Comparison of ENCODE assay signal across 8 cellular contexts in the genomic region with DNA sequence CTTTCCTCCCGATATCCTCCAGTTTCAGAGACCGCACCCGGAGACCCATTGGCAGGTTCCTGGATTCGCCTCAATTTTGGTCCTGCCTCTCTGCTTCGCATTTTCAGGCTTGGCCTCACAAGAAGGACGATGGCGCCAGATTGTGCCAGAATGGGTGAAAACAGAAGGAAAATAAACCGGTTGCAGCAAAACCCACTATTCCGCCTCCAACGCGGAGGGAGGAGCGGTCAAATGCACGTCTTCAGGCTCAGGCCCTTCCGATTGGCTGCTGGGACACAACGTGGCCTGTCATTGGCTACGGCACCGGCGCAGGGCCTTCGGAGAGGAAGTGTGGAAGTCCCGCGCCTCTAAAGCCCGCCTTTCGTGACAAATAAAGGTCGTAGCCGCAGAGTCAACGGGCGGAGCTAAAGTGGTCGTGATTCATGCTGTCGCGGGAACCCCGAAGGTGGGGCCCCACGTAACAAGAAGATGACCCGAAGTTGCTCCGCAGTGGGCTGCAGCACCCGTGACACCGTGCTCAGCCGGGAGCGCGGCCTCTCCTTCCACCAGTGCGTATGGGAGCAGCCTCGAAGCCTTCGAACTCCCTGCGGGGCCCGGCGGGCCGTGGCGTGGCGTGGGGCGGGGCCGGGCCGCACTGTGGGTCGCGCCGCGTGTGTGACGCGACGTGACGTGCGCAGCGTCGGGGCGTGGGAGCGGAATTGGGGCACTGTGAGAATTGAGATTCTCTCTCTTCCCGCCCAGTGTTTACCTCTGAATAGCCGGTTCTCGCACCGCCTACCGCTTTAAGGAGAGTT. TPM values are rescaled to one million over a fixed set of nuclear protein-coding genes. Genes with fewer than 3 reads are reported as not detected.
A peak's percentile ranks its signal among the peaks of the same experiment; 100 is the strongest.
DNase-seq lines count a peak whose midpoint lies in the region; ATAC-seq, FAIRE-seq and TF ChIP-seq lines count a peak whose summit lies in the region.

A gene with protein sequence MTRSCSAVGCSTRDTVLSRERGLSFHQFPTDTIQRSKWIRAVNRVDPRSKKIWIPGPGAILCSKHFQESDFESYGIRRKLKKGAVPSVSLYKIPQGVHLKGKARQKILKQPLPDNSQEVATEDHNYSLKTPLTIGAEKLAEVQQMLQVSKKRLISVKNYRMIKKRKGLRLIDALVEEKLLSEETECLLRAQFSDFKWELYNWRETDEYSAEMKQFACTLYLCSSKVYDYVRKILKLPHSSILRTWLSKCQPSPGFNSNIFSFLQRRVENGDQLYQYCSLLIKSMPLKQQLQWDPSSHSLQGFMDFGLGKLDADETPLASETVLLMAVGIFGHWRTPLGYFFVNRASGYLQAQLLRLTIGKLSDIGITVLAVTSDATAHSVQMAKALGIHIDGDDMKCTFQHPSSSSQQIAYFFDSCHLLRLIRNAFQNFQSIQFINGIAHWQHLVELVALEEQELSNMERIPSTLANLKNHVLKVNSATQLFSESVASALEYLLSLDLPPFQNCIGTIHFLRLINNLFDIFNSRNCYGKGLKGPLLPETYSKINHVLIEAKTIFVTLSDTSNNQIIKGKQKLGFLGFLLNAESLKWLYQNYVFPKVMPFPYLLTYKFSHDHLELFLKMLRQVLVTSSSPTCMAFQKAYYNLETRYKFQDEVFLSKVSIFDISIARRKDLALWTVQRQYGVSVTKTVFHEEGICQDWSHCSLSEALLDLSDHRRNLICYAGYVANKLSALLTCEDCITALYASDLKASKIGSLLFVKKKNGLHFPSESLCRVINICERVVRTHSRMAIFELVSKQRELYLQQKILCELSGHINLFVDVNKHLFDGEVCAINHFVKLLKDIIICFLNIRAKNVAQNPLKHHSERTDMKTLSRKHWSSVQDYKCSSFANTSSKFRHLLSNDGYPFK (plus strand): TSS at position 401 of the 794 bp plus-strand sequence. CDS start 68 bp downstream, at position 469.

- TF ChIP-seq CTCF in BJ (IDR thresholded peaks at IDR 0.05; ENCODE audit: insufficient read depth, low read depth, low read length) (no peak), kidney epithelial cell (IDR thresholded peaks at IDR 0.05; ENCODE audit: insufficient read depth, low read length, poor library complexity, severe bottlenecking) (no peak)

- no peaks in the 10 kb centered on the region for H3K27me3 ChIP-seq in BJ (ENCODE audit: control insufficient read depth, insufficient read depth, low read length)
- no peaks in the 10 kb centered on the region for H3K27me3 ChIP-seq in kidney epithelial cell (ENCODE audit: control insufficient read depth, insufficient read depth, low read length)

- peak; percentile 93 for ATAC-seq in HG03439 (IDR thresholded peaks at IDR 0.05; ENCODE audit: unreplicated experiment)

- POLR2A ChIA-PET in BJ (lab: Charles Lee) = interaction anchor here (0.6 to 1.9 kb wide), 3 partner anchors 11 to 471 kb away, joined by 6 to 15 read pairs (median 13); a partner anchor contains a TSS

- CTCF ChIA-PET in BJ (lab: Yijun Ruan, JAX) = no interaction called here

- DNase-seq in BJ (ENCODE audit: low read depth) = peak; percentile 97
- DNase-seq in GM19239 (ENCODE audit: insufficient read length, low spot score) = peak; percentile 63
- peak; percentile 97 for DNase-seq in NCI-H510A (lab: John Stamatoyannopoulos, UW)
- DNase-seq in activated CD4-positive, alpha-beta T cell treated with anti-CD3 and anti-CD28 coated beads for 24 hours (ENCODE audit: low read depth in 2 of 2) = peak; percentile 92 to 94
- peak; percentile 98 for DNase-seq in kidney epithelial cell (ENCODE audit: low read depth)
- DNase-seq in stimulated activated CD4-positive, alpha-beta T cell treated with anti-CD3 and anti-CD28 coated beads, Interleukin-15, amount 100 ng/mL, for 24 hours = peak; percentile 98

- FAIRE-seq in GM19239 (lab: Jason Lieb, UNC) = peak; percentile 99

- no peaks in the 10 kb centered on the region for H3K36me3 ChIP-seq in BJ (ENCODE audit: control insufficient read depth, insufficient read depth, low read length)
- H3K36me3 ChIP-seq in kidney epithelial cell (ENCODE audit: control insufficient read depth, insufficient read depth, low read length) = no peaks in the 10 kb centered on the region

- peak within 1 kb of the TSS; percentile 68 for H3K4me3 ChIP-seq in BJ (ENCODE audit: low read depth, low read length)
- H3K4me3 ChIP-seq in kidney epithelial cell (ENCODE audit: low read depth, low read length) = peak within 1 kb of the TSS; percentile 70

- H3K27ac ChIP-seq in cingulate gyrus (ENCODE audit: low read depth, low read length) = peak within 1 kb of the TSS; percentile 95

RNA-seq across cellular contexts. Expression of the gene that starts here (rescaled TPM):
- 1.8 and 2.8 TPM in 2 replicates for polyA plus RNA-seq in BJ (2011; rRNA removed)
- polyA minus RNA-seq in BJ (2011; rRNA and poly(A)+ RNA removed) = 1.5 and 3.4 TPM in 2 replicates
- total RNA-seq in kidney epithelial cell = 3.6 and 4.7 TPM in 2 replicates

Comparison
In these comparisons a context has a peak if more than half of its experiments do, and no peak if none do; other contexts are left out.
1. Peak in every context shown above with its lines: DNase-seq, ATAC-seq, H3K4me3 ChIP-seq and H3K27ac ChIP-seq.